9 cellular contexts compared by ENCODE assay signal in genomic region chr1:227786673-227787512, GRCh38. TPM values are rescaled to one million over a fixed set of nuclear protein-coding genes. Genes with fewer than 3 reads are reported as not detected.
DNase-seq lines count a peak whose midpoint lies in the region; ATAC-seq, FAIRE-seq and TF ChIP-seq lines count a peak whose summit lies in the region.
"Had no signal": no experiment of that assay in that cellular context is flagged by ENCODE, and none has a peak within 500 bp of the region (broad histone marks: within the 10 kb centered on the region; RNA-seq: fewer than 3 reads in every experiment).

No MANE protein-coding gene starts in this region.

- H3K27ac ChIP-seq in CD4-positive, CD25-positive, alpha-beta regulatory T cell (ENCODE audit: insufficient read depth, low read length, poor library complexity, severe bottlenecking), result peak overlapping the region; percentile 56
- no peak overlapping the region for H3K27ac ChIP-seq in astrocyte (ENCODE audit: low read depth, low read length)
- H3K27ac ChIP-seq in kidney (ENCODE audit: low read depth in 2 of 2, low read length in 2 of 2), result no peak overlapping the region
- peak overlapping the region; percentile 53 to 90 (median 82) for H3K27ac ChIP-seq in stomach

- TF ChIP-seq EP300 in stomach (IDR thresholded peaks at IDR 0.05), result no peak

- peak overlapping the region; percentile 56 for H2AFZ ChIP-seq in astrocyte (ENCODE audit: low read depth, low read length)

- 16 to 36% (median 23%) methylated on average over 34 to 45 of the region's 45 CpGs for WGBS in stomach, 5 donors

- FAIRE-seq in astrocyte (lab: Jason Lieb, UNC) (no peak), kidney (lab: Jason Lieb, UNC) (no peak)

- no peaks in the 10 kb centered on the region for H4K20me1 ChIP-seq in astrocyte (ENCODE audit: insufficient read depth, low read length)

- intact Hi-C loops in kidney (cut with DNase I), result no loop called here
- intact Hi-C loops in stomach (cut with DNase I; ENCODE audit: low total_unique reads), result loop anchor here (10.0 kb wide), 1 partner anchor 288 kb away; no protein-coding TSS in a partner anchor

- H3K9ac ChIP-seq in astrocyte (ENCODE audit: low read length) (peak overlapping the region; percentile 55), kidney (ENCODE audit: low read length in 2 of 2) (peak overlapping the region in 1 of 2 donors; percentile 41)

- H3K4me3 ChIP-seq in CD4-positive, CD25-positive, alpha-beta regulatory T cell (ENCODE audit: low read depth, low read length), result peak overlapping the region; percentile 83
- H3K4me3 ChIP-seq in astrocyte (ENCODE audit: insufficient read depth, low read depth, low read length) (peak overlapping the region; percentile 59), kidney (ENCODE audit: low read length in 2 of 2) (peak overlapping the region; percentile 73 to 91), stomach (peak overlapping the region; percentile 54 to 67 (median 59))

- peaks cover 24% of the 10 kb centered on the region for H3K4me1 ChIP-seq in CD4-positive, CD25-positive, alpha-beta regulatory T cell (ENCODE audit: control insufficient read depth, insufficient read depth, low read length, poor library complexity, severe bottlenecking)
- peaks cover 15% of the 10 kb centered on the region for H3K4me1 ChIP-seq in astrocyte (ENCODE audit: insufficient read depth, low read length)
- peaks cover 3 to 11% of the 10 kb centered on the region in 2 donors for H3K4me1 ChIP-seq in kidney (ENCODE audit: control insufficient read depth in 1 of 2, insufficient read depth in 1 of 2, low read depth in 1 of 2, low read length in 2 of 2)
- peaks cover 21 to 32% (median 30%) of the 10 kb centered on the region in 4 donors for H3K4me1 ChIP-seq in stomach

- no peak for TF ChIP-seq POLR2A in stomach (IDR thresholded peaks at IDR 0.05)

- peak overlapping the region; percentile 84 to 94 (median 90) for H3K4me3 Mint-ChIP-seq in CD4-positive, CD25-positive, alpha-beta regulatory T cell
- H3K4me3 Mint-ChIP-seq in astrocyte (ENCODE audit: unreplicated experiment), result peak overlapping the region; percentile 74

- peak overlapping the region in 2 of 3 donors; percentile 81 to 86 for H3K27ac Mint-ChIP-seq in CD4-positive, CD25-positive, alpha-beta regulatory T cell
- peak overlapping the region; percentile 26 for H3K27ac Mint-ChIP-seq in astrocyte (ENCODE audit: unreplicated experiment)

- H3K4me1 Mint-ChIP-seq in CD4-positive, CD25-positive, alpha-beta regulatory T cell, result peaks cover 0 to 33% (median 14%) of the 10 kb centered on the region in 4 donors
- no peaks in the 10 kb centered on the region for H3K4me1 Mint-ChIP-seq in astrocyte (ENCODE audit: low read depth, unreplicated experiment)

- no peak for ATAC-seq in CD4-positive, CD25-positive, alpha-beta regulatory T cell (ENCODE audit: low read depth in 2 of 2)
- peak; percentile 5 for ATAC-seq in HG02642 (IDR thresholded peaks at IDR 0.05; ENCODE audit: poor library complexity, unreplicated experiment)

- no peaks in the 10 kb centered on the region for H3K27me3 Mint-ChIP-seq in CD4-positive, CD25-positive, alpha-beta regulatory T cell
- H3K27me3 Mint-ChIP-seq in astrocyte (ENCODE audit: low read depth, unreplicated experiment), result peaks cover 18% of the 10 kb centered on the region

- no peaks in the 10 kb centered on the region for H3K9me3 Mint-ChIP-seq in CD4-positive, CD25-positive, alpha-beta regulatory T cell
- H3K9me3 Mint-ChIP-seq in astrocyte (ENCODE audit: unreplicated experiment), result no peaks in the 10 kb centered on the region

- TF ChIP-seq CTCF in astrocyte (IDR thresholded peaks at IDR 0.05; ENCODE audit: insufficient read depth, low read depth, low read length) (no peak), kidney (IDR thresholded peaks at IDR 0.05; ENCODE audit: borderline replicate concordance, extremely low read depth, insufficient read depth) (no peak), stomach (IDR thresholded peaks at IDR 0.05) (no peak)

- no peaks in the 10 kb centered on the region for H3K9me3 ChIP-seq in CD4-positive, CD25-positive, alpha-beta regulatory T cell (ENCODE audit: control insufficient read depth in 2 of 2, low read length in 2 of 2)
- no peaks in the 10 kb centered on the region for H3K9me3 ChIP-seq in astrocyte (ENCODE audit: insufficient read depth, low read depth, low read length)
- H3K9me3 ChIP-seq in kidney (ENCODE audit: control insufficient read depth in 1 of 2, low read length in 2 of 2), result no peaks in the 10 kb centered on the region
- H3K9me3 ChIP-seq in stomach, result no peaks in the 10 kb centered on the region

- peak overlapping the region; percentile 91 for H3K4me2 ChIP-seq in astrocyte (ENCODE audit: low read length)

- no peaks in the 10 kb centered on the region for H3K79me2 ChIP-seq in astrocyte (ENCODE audit: insufficient read depth, low read length)

- H3K36me3 ChIP-seq in CD4-positive, CD25-positive, alpha-beta regulatory T cell (ENCODE audit: control insufficient read depth, insufficient read depth, low read length), result no peaks in the 10 kb centered on the region
- no peaks in the 10 kb centered on the region for H3K36me3 ChIP-seq in astrocyte (ENCODE audit: insufficient read depth, low read length)
- no peaks in the 10 kb centered on the region for H3K36me3 ChIP-seq in kidney (ENCODE audit: control insufficient read depth in 1 of 2, insufficient read depth in 2 of 2, low read length in 2 of 2)
- H3K36me3 ChIP-seq in stomach, result peaks cover 0 to 7% (median 6%) of the 10 kb centered on the region in 4 donors

- DNase-seq in CD4-positive, CD25-positive, alpha-beta regulatory T cell, result no peak
- no peak for DNase-seq in astrocyte (ENCODE audit: low read depth)
- peak; percentile 78 for DNase-seq in kidney
- peak; percentile 31 for DNase-seq in stomach
- no peak for DNase-seq in HuH-7 (ENCODE audit: low spot score)
- no peak for DNase-seq in activated CD4-positive, alpha-beta T cell treated with anti-CD3 and anti-CD28 coated beads, Interleukin-2, amount 50 U/mL, for 4 hours
- DNase-seq in NCI-H345 (lab: John Stamatoyannopoulos, UW), result no peak

- peaks cover 5% of the 10 kb centered on the region for H3K36me3 Mint-ChIP-seq in CD4-positive, CD25-positive, alpha-beta regulatory T cell
- H3K36me3 Mint-ChIP-seq in astrocyte (ENCODE audit: low read depth, unreplicated experiment), result peaks cover 2% of the 10 kb centered on the region

- H3K27me3 ChIP-seq in CD4-positive, CD25-positive, alpha-beta regulatory T cell (ENCODE audit: control insufficient read depth, insufficient read depth, low read length), result no peaks in the 10 kb centered on the region
- H3K27me3 ChIP-seq in astrocyte (ENCODE audit: insufficient read depth, low read length) (no peaks in the 10 kb centered on the region), stomach (peaks cover 0 to 15% (median 0%) of the 10 kb centered on the region in 3 donors)

RNA-seq across cellular contexts. Expression of gene PRSS38, which starts 28.6 kb away (rescaled TPM):
- total RNA-seq in CD4-positive, CD25-positive, alpha-beta regulatory T cell, result not detected
- polyA plus RNA-seq in CD4-positive, CD25-positive, alpha-beta regulatory T cell, result not detected
- total RNA-seq in astrocyte (not detected in 2 replicates), kidney (not detected), stomach (not detected)
- polyA plus RNA-seq in kidney (ENCODE audit: insufficient read depth, low read depth, low replicate concordance) (not detected), stomach (not detected)
- total RNA-seq: renal cortical epithelial cell had no signal

RNA-seq across cellular contexts. Expression of gene SNAP47, which starts 51.7 kb away (rescaled TPM):
- total RNA-seq in CD4-positive, CD25-positive, alpha-beta regulatory T cell, result 26.3 TPM
- polyA plus RNA-seq in CD4-positive, CD25-positive, alpha-beta regulatory T cell, result 10 to 100 TPM; 47.0 to 60.1 (median 52.0) TPM
- total RNA-seq in astrocyte, result 31.6 and 31.9 TPM in 2 replicates
- 32.4 TPM for total RNA-seq in kidney
- 31.6 TPM for polyA plus RNA-seq in kidney (ENCODE audit: insufficient read depth, low read depth, low replicate concordance)
- total RNA-seq in stomach, result 100 to 1,000 TPM in 1 of 5 donors, 10 to 100 TPM in 4; 24.8 to 117 (median 73.0) TPM
- polyA plus RNA-seq in stomach, result 10 to 100 TPM; 13.7 to 20.8 (median 16.9) TPM

RNA-seq across cellular contexts. Expression of gene JMJD4, which starts 51.8 kb away (rescaled TPM):
- 9.7 TPM for total RNA-seq in CD4-positive, CD25-positive, alpha-beta regulatory T cell
- polyA plus RNA-seq in CD4-positive, CD25-positive, alpha-beta regulatory T cell, result 10 to 100 TPM; 22.3 to 28.9 (median 26.8) TPM
- 17.5 and 18.5 TPM in 2 replicates for total RNA-seq in astrocyte
- total RNA-seq in kidney, result 15.9 TPM
- 12.6 TPM for polyA plus RNA-seq in kidney (ENCODE audit: insufficient read depth, low read depth, low replicate concordance)
- total RNA-seq in stomach, result 10 to 100 TPM in 3 of 5 donors, 1 to 10 TPM in 2; 2.3 to 26.8 (median 17.5) TPM
- polyA plus RNA-seq in stomach, result 10 to 100 TPM in 2 of 3 donors, 1 to 10 TPM in 1; 8.2 to 11.9 (median 10.7) TPM

Comparison
In these comparisons a context has a peak if more than half of its experiments do, and no peak if none do; other contexts are left out.
1. DNase-seq: peak in kidney (single experiment) and stomach (single experiment); none in CD4-positive, CD25-positive, alpha-beta regulatory T cell (0 of 3), astrocyte (single experiment), HuH-7 (single experiment), activated CD4-positive, alpha-beta T cell treated with anti-CD3 and anti-CD28 coated beads, Interleukin-2, amount 50 U/mL, for 4 hours (0 of 2) and NCI-H345 (single experiment).
2. H3K27ac ChIP-seq: peak in CD4-positive, CD25-positive, alpha-beta regulatory T cell (single experiment) and stomach (5 of 5); none in astrocyte (single experiment) and kidney (0 of 2).
3. Peak in every context shown above with its lines, with median percentiles within 50 percentile points of each other: H3K4me3 ChIP-seq.